Comparison of ENCODE assay signal across 22 cellular contexts in genomic region chr1:3783651-3784474, GRCh38. TPM values are rescaled to one million over a fixed set of nuclear protein-coding genes. Genes with fewer than 3 reads are reported as not detected.
"Had no signal": no experiment of that assay in that cellular context is flagged by ENCODE, and none has a peak within 500 bp of the region (broad histone marks: within the 10 kb centered on the region; RNA-seq: fewer than 3 reads in every experiment).

No MANE protein-coding gene starts in this region.

- H3K4me3 ChIP-seq: spleen, transverse colon had no signal

- H3K9me3 ChIP-seq: spleen, transverse colon had no signal

- H3K27ac ChIP-seq: spleen, transverse colon had no signal

- ATAC-seq: activated CD4-positive, CD25-positive, alpha-beta regulatory T cell treated with anti-CD3 and anti-CD28 coated beads, Interleukin-2, amount 50 U/mL, for 24 hours; activated CD8-positive, alpha-beta T cell treated with anti-CD3 and anti-CD28 coated beads, Interleukin-2, amount 10 ng/mL, durations not matched to agents 7 days and 5 days; naive thymus-derived CD8-positive, alpha-beta T cell; stimulated activated naive CD8-positive, alpha-beta T cell treated with anti-CD3 and anti-CD28 coated beads, Interleukin-15, Interleukin-2, amounts not matched to agents 100 U/mL and 50 U/mL, for 24 hours had no signal

- H3K27me3 ChIP-seq: spleen, transverse colon had no signal

- DNase-seq: activated CD4-positive, alpha-beta T cell treated with anti-CD3 and anti-CD28 coated beads, Interleukin-2, amount 10 ng/mL, durations not matched to agents 7 days and 5 days; activated CD8-positive, alpha-beta T cell treated with anti-CD3 and anti-CD28 coated beads, Interleukin-2, amount 10 ng/mL, durations not matched to agents 7 days and 5 days; activated naive CD4-positive, alpha-beta T cell treated with Interleukin-2 at 50 U/mL for 16 hours; activated naive CD8-positive, alpha-beta T cell treated with anti-CD3 and anti-CD28 coated beads, Interleukin-2, amount 10 ng/mL, durations not matched to agents 7 days and 5 days; activated T-cell treated with anti-CD3 and anti-CD28 coated beads, Interleukin-2, amount 50 U/mL, for 24 hours; amygdala; cortex of kidney; erythroblast; kidney glomerular epithelial cell; mesendoderm; spleen; stimulated activated CD8-positive, alpha-beta memory T cell treated with anti-CD3 and anti-CD28 coated beads, Interleukin-4, amount 100 ng/mL, for 48 hours; stimulated activated naive CD8-positive, alpha-beta T cell treated with anti-CD3 and anti-CD28 coated beads, Interleukin-15, Interleukin-2, amounts not matched to agents 100 U/mL and 50 U/mL, for 24 hours; substantia nigra; transverse colon had no signal

RNA-seq across cellular contexts. Expression of gene SMIM1, which starts 11.3 kb away (rescaled TPM):
- total RNA-seq: activated CD8-positive, alpha-beta T cell treated with anti-CD3 and anti-CD28 coated beads, Interleukin-2, amount 10 ng/mL, durations not matched to agents 7 days and 5 days; frontal cortex; T-helper 1 cell treated with Interleukin-12 subunit alpha and Interleukin-12 subunit beta and Interleukin-4 antibody, amounts not matched to agents 30 ng/mL and 1 ng/mL, for 36 hours; transverse colon had no signal

RNA-seq across cellular contexts. Expression of gene CCDC27, which starts 31.6 kb away (rescaled TPM):
- total RNA-seq: activated CD4-positive, alpha-beta T cell treated with anti-CD3 and anti-CD28 coated beads, Interleukin-2, amount 10 ng/mL, durations not matched to agents 7 days and 5 days; activated CD8-positive, alpha-beta T cell treated with anti-CD3 and anti-CD28 coated beads, Interleukin-2, amount 10 ng/mL, durations not matched to agents 7 days and 5 days; activated naive CD8-positive, alpha-beta T cell treated with anti-CD3 and anti-CD28 coated beads, Interleukin-2, amount 10 ng/mL, durations not matched to agents 7 days and 5 days; activated T-helper 2 cell treated with anti-CD3 and anti-CD28 coated beads, Interferon-gamma antibody, Interleukin-2, Interleukin-4, amounts not matched to agents 10 μg/mL and 5 μg/mL and 100 μg/mL, durations not matched to agents 14 hours and 24 hours and 36 hours; frontal cortex; liver; naive thymus-derived CD8-positive, alpha-beta T cell; renal cortical epithelial cell; spleen; T-helper 1 cell treated with Interleukin-12 subunit alpha and Interleukin-12 subunit beta and Interleukin-4 antibody, amounts not matched to agents 30 ng/mL and 1 ng/mL, for 36 hours; transverse colon had no signal
- polyA plus RNA-seq: liver; naive thymus-derived CD8-positive, alpha-beta T cell; spleen had no signal
